Comparison of ENCODE assay signal across 23 cellular contexts in the genomic region with DNA sequence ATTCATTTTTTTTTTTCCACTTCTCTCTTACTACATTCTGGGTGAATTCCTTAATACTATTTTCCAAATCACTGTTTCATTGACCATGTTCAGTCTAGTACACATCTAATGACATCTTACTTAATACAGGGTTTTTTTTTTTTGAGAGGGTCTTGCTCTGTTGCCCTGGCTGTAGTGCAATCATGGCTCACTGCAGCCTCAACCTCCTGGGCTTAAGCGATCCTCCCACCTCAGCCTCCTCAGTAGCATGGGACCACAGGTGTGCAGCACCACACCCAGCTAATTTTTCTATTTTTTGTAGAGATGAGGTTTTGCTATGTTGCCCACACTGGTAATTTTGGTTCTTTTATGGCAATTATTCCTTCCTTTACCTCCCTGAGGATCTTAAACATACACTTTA. TPM values are rescaled to one million over a fixed set of nuclear protein-coding genes. Genes with fewer than 3 reads are reported as not detected.
DNase-seq lines count a peak whose midpoint lies in the region; ATAC-seq and TF ChIP-seq lines count a peak whose summit lies in the region.
"Had no signal": no experiment of that assay in that cellular context is flagged by ENCODE, and none has a peak within 500 bp of the region (broad histone marks: within the 10 kb centered on the region; RNA-seq: fewer than 3 reads in every experiment).

No MANE protein-coding gene starts in this region.

- no peaks in the 10 kb centered on the region for H3K27me3 Mint-ChIP-seq in activated naive CD8-positive, alpha-beta T cell
- H3K27me3 Mint-ChIP-seq in activated naive CD8-positive, alpha-beta T cell treated with anti-CD3 and anti-CD28 coated beads, Interleukin-2, amount 50 U/mL, for 24 hours, result no peaks in the 10 kb centered on the region
- no peaks in the 10 kb centered on the region for H3K27me3 Mint-ChIP-seq in central memory CD8-positive, alpha-beta T cell
- H3K27me3 Mint-ChIP-seq in naive thymus-derived CD8-positive, alpha-beta T cell, result no peaks in the 10 kb centered on the region
- H3K27me3 Mint-ChIP-seq: CD8-positive, alpha-beta memory T cell had no signal

- no peaks in the 10 kb centered on the region for H3K9me3 ChIP-seq in HEK293 (ENCODE audit: control insufficient read depth, insufficient read depth, low read depth, low read length)
- H3K9me3 ChIP-seq: MG63 had no signal

- peaks cover 65% of the 10 kb centered on the region for H3K4me1 Mint-ChIP-seq in activated naive CD8-positive, alpha-beta T cell (ENCODE audit: low read depth)
- peaks cover 51% of the 10 kb centered on the region for H3K4me1 Mint-ChIP-seq in activated naive CD8-positive, alpha-beta T cell treated with anti-CD3 and anti-CD28 coated beads, Interleukin-2, amount 50 U/mL, for 24 hours
- H3K4me1 Mint-ChIP-seq in central memory CD8-positive, alpha-beta T cell, result peaks cover 62% of the 10 kb centered on the region
- peaks cover 23 to 75% (median 68%) of the 10 kb centered on the region in 4 donors for H3K4me1 Mint-ChIP-seq in naive thymus-derived CD8-positive, alpha-beta T cell

- H3K27ac Mint-ChIP-seq in activated naive CD8-positive, alpha-beta T cell, result peak overlapping the region; percentile 82
- H3K27ac Mint-ChIP-seq in activated naive CD8-positive, alpha-beta T cell treated with anti-CD3 and anti-CD28 coated beads, Interleukin-2, amount 50 U/mL, for 24 hours, result no peak overlapping the region
- H3K27ac Mint-ChIP-seq in central memory CD8-positive, alpha-beta T cell (ENCODE audit: low read depth), result peak overlapping the region; percentile 23
- H3K27ac Mint-ChIP-seq in naive thymus-derived CD8-positive, alpha-beta T cell, result peak overlapping the region in 8 of 10 donors; percentile 24 to 76 (median 67)

- peaks cover under 1% of the 10 kb centered on the region for H3K9me3 Mint-ChIP-seq in activated naive CD8-positive, alpha-beta T cell (ENCODE audit: low read depth)
- H3K9me3 Mint-ChIP-seq in activated naive CD8-positive, alpha-beta T cell treated with anti-CD3 and anti-CD28 coated beads, Interleukin-2, amount 50 U/mL, for 24 hours, result no peaks in the 10 kb centered on the region
- no peaks in the 10 kb centered on the region for H3K9me3 Mint-ChIP-seq in central memory CD8-positive, alpha-beta T cell
- H3K9me3 Mint-ChIP-seq in naive thymus-derived CD8-positive, alpha-beta T cell, result no peaks in the 10 kb centered on the region
- H3K9me3 Mint-ChIP-seq: CD8-positive, alpha-beta memory T cell had no signal

- POLR2A ChIA-PET in HEK293 (lab: Yijun Ruan, JAX), result no interaction called here
- POLR2A ChIA-PET in naive thymus-derived CD8-positive, alpha-beta T cell (lab: Charles Lee), result no interaction called here

- CTCF ChIA-PET in HEK293 (lab: Yijun Ruan, JAX), result no interaction called here

- ATAC-seq in activated naive CD8-positive, alpha-beta T cell treated with anti-CD3 and anti-CD28 coated beads, Interleukin-2, amount 50 U/mL, for 24 hours, result no peak
- no peak for ATAC-seq in central memory CD8-positive, alpha-beta T cell (replicated peaks; ENCODE audit: extremely low read depth, poor library complexity, severe bottlenecking)
- no peak for ATAC-seq in naive thymus-derived CD8-positive, alpha-beta T cell

- H3K4me3 Mint-ChIP-seq in activated naive CD8-positive, alpha-beta T cell, result no peak overlapping the region
- no peak overlapping the region for H3K4me3 Mint-ChIP-seq in activated naive CD8-positive, alpha-beta T cell treated with anti-CD3 and anti-CD28 coated beads, Interleukin-2, amount 50 U/mL, for 24 hours
- H3K4me3 Mint-ChIP-seq in central memory CD8-positive, alpha-beta T cell, result no peak overlapping the region
- H3K4me3 Mint-ChIP-seq in naive thymus-derived CD8-positive, alpha-beta T cell, result no peak overlapping the region
- H3K4me3 Mint-ChIP-seq: CD8-positive, alpha-beta memory T cell had no signal

- H3K36me3 ChIP-seq in HEK293 (ENCODE audit: control insufficient read depth in 2 of 2, insufficient read depth in 1 of 2, low read length in 2 of 2), result peaks cover 0 to 3% of the 10 kb centered on the region in 2 experiments; a peak in 1 of 3 replicates

- no peak overlapping the region for H3K4me3 ChIP-seq in HEK293 (ENCODE audit: low read depth, low read length)
- H3K4me3 ChIP-seq: BLaER1 treated with 17β-estradiol and CSF1 and Interleukin-3, amounts not matched to agents 10 nM and 100 nM; MG63; SK-N-MC had no signal

- no peak for TF ChIP-seq CTCF in HEK293 (tag by site-specific recombination; IDR thresholded peaks at IDR 0.05)

- DNase-seq in activated naive CD8-positive, alpha-beta T cell treated with anti-CD3 and anti-CD28 coated beads, Interleukin-2, amount 50 U/mL, for 24 hours, result no peak
- no peak for DNase-seq in central memory CD8-positive, alpha-beta T cell (ENCODE audit: low spot score in 2 of 2)
- no peak for DNase-seq in naive thymus-derived CD8-positive, alpha-beta T cell
- DNase-seq in activated effector memory CD4-positive, alpha-beta T cell treated with anti-CD3 and anti-CD28 coated beads, Interleukin-2, amount 50 U/mL, for 16 hours, result no peak
- no peak for DNase-seq in Ammon's horn (ENCODE audit: low spot score)
- DNase-seq: CD8-positive, alpha-beta memory T cell; DMS79 treated with DMSO at 0.1 percent for 48 hours; GF-D8; H7; KBM-7; MG63; NCI-H1105 treated with DMSO at 0.1 percent for 48 hours; NCI-H146; NCI-H1930; NCI-H2107; NCI-H446; NCI-H524 treated with DMSO at 0.1 percent for 48 hours; NCI-H774; SIG-M5 had no signal

- H3K4me1 ChIP-seq in HEK293 (ENCODE audit: control insufficient read depth, insufficient read depth, low read length), result 0 out of 2 replicates have a peak, but pooled peaks cover under 1% of the 10 kb centered on the region

- H3K36me3 Mint-ChIP-seq in activated naive CD8-positive, alpha-beta T cell, result peaks cover 4% of the 10 kb centered on the region
- H3K36me3 Mint-ChIP-seq in activated naive CD8-positive, alpha-beta T cell treated with anti-CD3 and anti-CD28 coated beads, Interleukin-2, amount 50 U/mL, for 24 hours (ENCODE audit: low read depth), result peaks cover 22% of the 10 kb centered on the region
- H3K36me3 Mint-ChIP-seq in central memory CD8-positive, alpha-beta T cell (ENCODE audit: insufficient read depth), result peaks cover 21% of the 10 kb centered on the region
- H3K36me3 Mint-ChIP-seq in naive thymus-derived CD8-positive, alpha-beta T cell, result peaks cover 0 to 29% (median 5%) of the 10 kb centered on the region in 3 donors

- no peak overlapping the region for H3K27ac ChIP-seq in HEK293 (ENCODE audit: extremely low read depth, low read depth, low read length)
- H3K27ac ChIP-seq: BLaER1 treated with 17β-estradiol and CSF1 and Interleukin-3, amounts not matched to agents 10 nM and 100 nM; SK-N-MC had no signal

TF ChIP-seq in HEK293, 187 proteins besides CTCF, POLR2A, EP300 and RAD21:
- TF ChIP-seq ZNF121 (tag by site-specific recombination; IDR thresholded peaks at IDR 0.05) (peak; percentile 61; the same call in 1 of the 2 replicates), ZSCAN30 (tag by site-specific recombination; IDR thresholded peaks at IDR 0.05) (no peak)
- TF ChIP-seq, protein P1, sequence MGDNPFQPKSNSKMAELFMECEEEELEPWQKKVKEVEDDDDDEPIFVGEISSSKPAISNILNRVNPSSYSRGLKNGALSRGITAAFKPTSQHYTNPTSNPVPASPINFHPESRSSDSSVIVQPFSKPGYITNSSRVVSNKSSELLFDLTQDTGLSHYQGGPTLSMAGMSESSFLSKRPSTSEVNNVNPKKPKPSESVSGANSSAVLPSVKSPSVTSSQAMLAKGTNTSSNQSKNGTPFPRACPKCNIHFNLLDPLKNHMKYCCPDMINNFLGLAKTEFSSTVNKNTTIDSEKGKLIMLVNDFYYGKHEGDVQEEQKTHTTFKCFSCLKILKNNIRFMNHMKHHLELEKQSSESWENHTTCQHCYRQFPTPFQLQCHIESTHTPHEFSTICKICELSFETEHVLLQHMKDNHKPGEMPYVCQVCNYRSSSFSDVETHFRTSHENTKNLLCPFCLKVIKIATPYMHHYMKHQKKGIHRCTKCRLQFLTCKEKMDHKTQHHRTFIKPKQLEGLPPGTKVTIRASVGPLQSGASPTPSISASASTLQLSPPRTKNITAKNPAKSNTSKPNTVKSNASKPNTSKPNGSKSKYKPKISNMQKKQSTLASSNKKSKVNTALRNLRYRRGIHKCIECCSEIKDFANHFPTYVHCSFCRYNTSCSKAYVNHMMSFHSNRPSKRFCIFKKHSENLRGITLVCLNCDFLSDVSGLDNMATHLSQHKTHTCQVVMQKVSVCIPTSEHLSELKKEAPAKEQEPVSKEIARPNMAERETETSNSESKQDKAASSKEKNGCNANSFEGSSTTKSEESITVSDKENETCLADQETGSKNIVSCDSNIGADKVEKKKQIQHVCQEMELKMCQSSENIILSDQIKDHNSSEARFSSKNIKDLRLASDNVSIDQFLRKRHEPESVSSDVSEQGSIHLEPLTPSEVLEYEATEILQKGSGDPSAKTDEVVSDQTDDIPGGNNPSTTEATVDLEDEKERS (tag by site-specific recombination; IDR thresholded peaks at IDR 0.05), result no peak

RNA-seq across cellular contexts. Expression of a gene that starts 29.4 kb away (rescaled TPM):
- 10 to 100 TPM; 96.6 to 97.7 TPM for total RNA-seq in naive thymus-derived CD8-positive, alpha-beta T cell
- 10 to 100 TPM in 1 of 3 donors, 1 to 10 TPM in 2; 5.0 to 10.4 (median 6.3) TPM for polyA plus RNA-seq in naive thymus-derived CD8-positive, alpha-beta T cell
